ENCODE assay signal across 14 cellular contexts in genomic region chr17:47708864-47709541, GRCh38. TPM values are rescaled to one million over a fixed set of nuclear protein-coding genes. Genes with fewer than 3 reads are reported as not detected.
A peak's percentile ranks its signal among the peaks of the same experiment; 100 is the strongest.
DNase-seq lines count a peak whose midpoint lies in the region; ATAC-seq and TF ChIP-seq lines count a peak whose summit lies in the region.
"Had no signal": no experiment of that assay in that cellular context is flagged by ENCODE, and none has a peak within 500 bp of the region (broad histone marks: within the 10 kb centered on the region; RNA-seq: fewer than 3 reads in every experiment).

No MANE protein-coding gene starts in this region.

- H4K5ac ChIP-seq in H9 (ENCODE audit: insufficient read length, low read depth, low read length), result no peak overlapping the region

- peaks cover 4 to 18% (median 7%) of the 10 kb centered on the region in 3 experiments; a peak in 3 of 7 replicates for H3K36me3 Mint-ChIP-seq in H9 (ENCODE audit: insufficient read depth in 1 of 3, low read depth in 3 of 3)

- H3K9me3 Mint-ChIP-seq in H9, result no peaks in the 10 kb centered on the region

- no peak overlapping the region for H2AK5ac ChIP-seq in H9 (ENCODE audit: insufficient read length, low read length)

- H3K27me3 Mint-ChIP-seq in H9 (ENCODE audit: low read depth), result peaks cover 13% of the 10 kb centered on the region

- no peak overlapping the region for H3K4me2 ChIP-seq in H9 (ENCODE audit: insufficient read depth, insufficient read length, low read length)

- peaks cover 6 to 26% of the 10 kb centered on the region in 2 experiments for H3K4me1 Mint-ChIP-seq in H9

- no peaks in the 10 kb centered on the region for H3K4me1 ChIP-seq in H9 (ENCODE audit: insufficient read depth, low read length)
- H3K4me1 ChIP-seq in rectal smooth muscle tissue (ENCODE audit: control insufficient read depth, insufficient read depth, low read length), result no peaks in the 10 kb centered on the region

- no peak for ATAC-seq in HG03039 (IDR thresholded peaks at IDR 0.05; ENCODE audit: unreplicated experiment)

- H4K20me1 ChIP-seq in H9 (ENCODE audit: control insufficient read depth, insufficient read depth, insufficient read length), result no peaks in the 10 kb centered on the region

- H2BK20ac ChIP-seq in H9 (ENCODE audit: low read depth, low read length, poor library complexity, severe bottlenecking), result no peak overlapping the region

- H3K27me3 ChIP-seq in H9 (ENCODE audit: insufficient read depth, low read length) (no peaks in the 10 kb centered on the region), dorsolateral prefrontal cortex (peaks cover 0 to 3% (median 0%) of the 10 kb centered on the region in 45 donors), rectal smooth muscle tissue (ENCODE audit: control insufficient read depth, insufficient read depth, low read length) (no peaks in the 10 kb centered on the region)

- no peak overlapping the region for H3K27ac ChIP-seq in H9 (ENCODE audit: insufficient read length, low read depth, low read length)
- peak overlapping the region in 13 of 59 donors; percentile 2 to 84 (median 61) for H3K27ac ChIP-seq in dorsolateral prefrontal cortex
- peak overlapping the region; percentile 42 for H3K27ac ChIP-seq in rectal smooth muscle tissue (ENCODE audit: low read depth, low read length)

- H3K4ac ChIP-seq in H9 (ENCODE audit: low read depth, low read length), result no peak overlapping the region

- H3K79me2 ChIP-seq in H9 (ENCODE audit: insufficient read depth, low read length), result no peaks in the 10 kb centered on the region

- H3K79me1 ChIP-seq in H9 (ENCODE audit: insufficient read depth, low read depth, low read length, poor library complexity, severe bottlenecking), result no peaks in the 10 kb centered on the region

- H3K23ac ChIP-seq in H9 (ENCODE audit: insufficient read length, low read depth, low read length), result no peak overlapping the region

- H3K9me3 ChIP-seq in H9 (ENCODE audit: control insufficient read depth, low read depth, low read length), result no peaks in the 10 kb centered on the region

- no peak overlapping the region for H3K27ac Mint-ChIP-seq in H9

- H3K23me2 ChIP-seq in H9 (ENCODE audit: insufficient read length, low read depth, low read length, poor library complexity, severe bottlenecking), result no peaks in the 10 kb centered on the region

- H2BK120ac ChIP-seq in H9 (ENCODE audit: low read depth, low read length, poor library complexity, severe bottlenecking), result no peak overlapping the region

- no peak overlapping the region for H2AFZ ChIP-seq in H9 (ENCODE audit: low read length)

- TF ChIP-seq CTCF in H9 (conservative IDR thresholded peaks at IDR 0.05), result no peak
- TF ChIP-seq CTCF in dorsolateral prefrontal cortex (IDR thresholded peaks at IDR 0.05 in 54 of 56, conservative IDR thresholded peaks at IDR 0.05 in 2 of 56; ENCODE audit: low read depth in 1 of 56, partially characterized antibody in 56 of 56), result no peak

- H3K4me3 ChIP-seq in dorsolateral prefrontal cortex (peak overlapping the region in 51 of 59 donors; percentile 2 to 62 (median 43)), iPS-11a (ENCODE audit: low read depth, low read length) (peak overlapping the region; percentile 8), rectal smooth muscle tissue (ENCODE audit: low read length) (peak overlapping the region; percentile 34)

- no peak overlapping the region for H3K56ac ChIP-seq in H9 (ENCODE audit: insufficient read length, low read depth, low read length)

- no peak overlapping the region for H2BK5ac ChIP-seq in H9 (ENCODE audit: insufficient read length, low read length)

- no peak overlapping the region for H4K8ac ChIP-seq in H9 (replicated peaks; ENCODE audit: insufficient read length, low read depth, low read length)

- no peak overlapping the region for H2BK12ac ChIP-seq in H9 (ENCODE audit: insufficient read length, low read depth, low read length)

- H3K14ac ChIP-seq in H9 (ENCODE audit: insufficient read depth, low read length), result no peak overlapping the region

- no CpG with 5 or more reads among the region's 89 CpGs for WGBS in H9 (ENCODE audit: extremely low coverage, insufficient read length, low lambda C conversion rate)

- no peak overlapping the region for H3K9ac ChIP-seq in H9 (ENCODE audit: extremely low read depth, insufficient read length, low read length)
- H3K9ac ChIP-seq in rectal smooth muscle tissue (ENCODE audit: low read length), result no peak overlapping the region

- no peak overlapping the region for H4K91ac ChIP-seq in H9 (ENCODE audit: insufficient read length, low read depth, low read length)

- H2BK15ac ChIP-seq in H9 (ENCODE audit: low read depth, low read length), result no peak overlapping the region

- no peak overlapping the region for H3K4me3 Mint-ChIP-seq in H9

- intact Hi-C loops in dorsolateral prefrontal cortex (cut with DNase I), result no loop called here

- no peaks in the 10 kb centered on the region for H3K36me3 ChIP-seq in rectal smooth muscle tissue (ENCODE audit: control insufficient read depth, insufficient read depth, low read length)

- no peak overlapping the region for H3K18ac ChIP-seq in H9 (ENCODE audit: insufficient read length, low read depth, low read length)

- peak; percentile 63 for DNase-seq in H9
- peak in 2 of 10 donors; percentile 41 to 53 for DNase-seq in dorsolateral prefrontal cortex
- no peak for DNase-seq in pons (ENCODE audit: low spot score)
- DNase-seq in ACHN, result no peak
- DNase-seq in Ammon's horn (ENCODE audit: low spot score), result no peak
- DNase-seq: activated effector memory CD4-positive, alpha-beta T cell treated with Interleukin-2 at 50 U/mL for 16 hours; AML-193; NCI-H2171 had no signal

- in situ Hi-C loops in ACHN (cut with HindIII; ENCODE audit: low pct_ligation_motif_present, low pct_unique_long_range_greater_than_20kb, low sequenced_read_pairs), result no loop called here

- H3T11ph ChIP-seq in H9 (ENCODE audit: low read length), result no peak overlapping the region

RNA-seq across cellular contexts. Expression of gene TBKBP1, which starts 15.0 kb away (rescaled TPM):
- 33.2 and 33.6 TPM in 2 replicates for total RNA-seq in H9 (2021)
- 10 to 100 TPM; 15.3 to 57.8 (median 37.2) TPM for total RNA-seq in dorsolateral prefrontal cortex

RNA-seq across cellular contexts. Expression of gene TBX21, which starts 24.0 kb away (rescaled TPM):
- not detected in 2 replicates for total RNA-seq in H9 (2021)
- total RNA-seq in dorsolateral prefrontal cortex, result under 1 TPM in 28 of 120 experiments, not detected in 92; 0.19 to 0.74 (median 0.39) TPM
- total RNA-seq: epithelial cell of proximal tubule, kidney epithelial cell, OCI-LY7 had no signal

RNA-seq across cellular contexts. Expression of gene KPNB1, which starts 59.3 kb away (rescaled TPM):
- total RNA-seq in H9 (2021), result 742 and 764 TPM in 2 replicates
- total RNA-seq in dorsolateral prefrontal cortex, result 100 to 1,000 TPM; 131 to 228 (median 183) TPM
